ENCODE assay signal across 18 cellular contexts in genomic region chr1:157833155-157833554, GRCh38. TPM values are rescaled to one million over a fixed set of nuclear protein-coding genes. Genes with fewer than 3 reads are reported as not detected.
"Had no signal": no experiment of that assay in that cellular context is flagged by ENCODE, and none has a peak within 500 bp of the region (broad histone marks: within the 10 kb centered on the region; RNA-seq: fewer than 3 reads in every experiment).

No MANE protein-coding gene starts in this region.

- H3K36me3 ChIP-seq: adrenal gland, heart right ventricle, left ventricle myocardium inferior, neural progenitor cell, pancreas, upper lobe of right lung had no signal

- FAIRE-seq: keratinocyte, pancreas had no signal

- ATAC-seq: activated CD8-positive, alpha-beta T cell treated with anti-CD3 and anti-CD28 coated beads, Interleukin-2, amount 10 ng/mL, durations not matched to agents 7 days and 5 days; activated T-helper 17 cell treated with anti-CD3 and anti-CD28 coated beads, Interleukin-2, amount 50 U/mL, for 72 hours; heart right ventricle; pancreas; upper lobe of right lung had no signal

- H3K27me3 ChIP-seq: adrenal gland, neural progenitor cell, pancreas, testis, upper lobe of right lung had no signal

- H3K4me1 ChIP-seq: adrenal gland, heart right ventricle, left ventricle myocardium inferior, neural progenitor cell, pancreas, testis, upper lobe of right lung had no signal

- H3K9ac ChIP-seq: neural progenitor cell had no signal

- H3K4me2 ChIP-seq: neural progenitor cell had no signal

- H3K27ac ChIP-seq: adrenal gland, coronary artery, heart right ventricle, left ventricle myocardium inferior, neural progenitor cell, pancreas, testis, upper lobe of right lung had no signal

- DNase-seq: activated CD4-positive, alpha-beta T cell treated with anti-CD3 and anti-CD28 coated beads for 48 hours; activated CD8-positive, alpha-beta T cell treated with anti-CD3 and anti-CD28 coated beads, Interleukin-2, amount 10 ng/mL, durations not matched to agents 7 days and 5 days; activated naive CD4-positive, alpha-beta T cell treated with anti-CD3 and anti-CD28 coated beads, Interleukin-2, amount 50 U/mL, for 16 hours; adrenal gland; central memory CD4-positive, alpha-beta T cell; effector CD8-positive, alpha-beta T cell; foreskin melanocyte; heart right ventricle; left ventricle myocardium inferior; stimulated activated CD4-positive, alpha-beta T cell treated with anti-CD3 and anti-CD28 coated beads, Interleukin-12 subunit alpha, Interleukin-12 subunit beta, amount 100 ng/mL, for 4 hours; testis; upper lobe of right lung had no signal

- H3K4me3 ChIP-seq: adrenal gland, coronary artery, heart right ventricle, left ventricle myocardium inferior, neural progenitor cell, pancreas, testis, upper lobe of right lung had no signal

- H2AFZ ChIP-seq: neural progenitor cell had no signal

- H3K9me3 ChIP-seq: adrenal gland, heart right ventricle, left ventricle myocardium inferior, pancreas, testis, upper lobe of right lung had no signal

RNA-seq across cellular contexts. Expression of gene CD5L, which starts 8.5 kb away (rescaled TPM):
- total RNA-seq: activated CD8-positive, alpha-beta T cell treated with anti-CD3 and anti-CD28 coated beads, Interleukin-2, amount 10 ng/mL, durations not matched to agents 7 days and 5 days; activated T-helper 17 cell treated with anti-CD3 and anti-CD28 coated beads, Interleukin-2, amount 50 U/mL, for 72 hours; mesenteric fat pad had no signal
- polyA plus RNA-seq: keratinocyte, pancreas had no signal

RNA-seq across cellular contexts. Expression of gene FCRL1, which starts 13.2 kb away (rescaled TPM):
- total RNA-seq: activated CD8-positive, alpha-beta T cell treated with anti-CD3 and anti-CD28 coated beads, Interleukin-2, amount 10 ng/mL, durations not matched to agents 7 days and 5 days; activated T-helper 17 cell treated with anti-CD3 and anti-CD28 coated beads, Interleukin-2, amount 50 U/mL, for 72 hours; left ventricle myocardium inferior had no signal
- polyA plus RNA-seq: keratinocyte had no signal

RNA-seq across cellular contexts. Expression of gene FCRL2, which starts 56.2 kb away (rescaled TPM):
- total RNA-seq: activated CD8-positive, alpha-beta T cell treated with anti-CD3 and anti-CD28 coated beads, Interleukin-2, amount 10 ng/mL, durations not matched to agents 7 days and 5 days; activated T-helper 17 cell treated with anti-CD3 and anti-CD28 coated beads, Interleukin-2, amount 50 U/mL, for 72 hours; adrenal gland; left ventricle myocardium inferior; mesenteric fat pad; pancreas had no signal
- polyA plus RNA-seq: keratinocyte had no signal
